ENCODE assay signal across 17 cellular contexts in the genomic region with DNA sequence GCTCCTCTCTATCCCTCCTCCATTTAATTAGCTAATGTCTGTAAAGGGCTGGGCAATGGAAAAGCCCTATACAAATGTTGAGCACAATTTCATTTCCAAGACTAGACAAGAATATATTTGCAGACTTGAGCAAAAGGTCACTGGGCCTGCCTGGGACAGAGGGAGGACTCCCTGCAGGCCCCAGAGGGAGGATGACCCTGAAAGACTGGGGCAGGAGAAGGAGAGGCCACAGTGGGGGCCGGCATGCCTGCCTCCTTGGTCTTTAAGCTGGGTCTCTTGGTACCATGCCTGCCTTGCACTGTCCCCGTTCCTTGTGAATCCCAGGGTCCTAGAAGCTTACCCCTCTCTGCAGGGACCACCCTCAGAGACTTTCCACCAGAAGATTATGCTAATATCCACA.
DNase-seq lines count a peak whose midpoint lies in the region; ATAC-seq, FAIRE-seq and TF ChIP-seq lines count a peak whose summit lies in the region.
"Had no signal": no experiment of that assay in that cellular context is flagged by ENCODE, and none has a peak within 500 bp of the region (broad histone marks: within the 10 kb centered on the region; RNA-seq: fewer than 3 reads in every experiment).

No MANE protein-coding gene starts in this region.

- CTCF ChIA-PET in H1 (lab: Charles Lee; ENCODE audit: partially characterized antibody), result interaction anchor here (0.9 to 19.6 kb wide), 7 partner anchors 9 to 141 kb away, joined by 3 to 192 read pairs (median 10); no protein-coding TSS in a partner anchor

- H2BK20ac ChIP-seq in H1 (ENCODE audit: low read length), result no peak overlapping the region

- H3K18ac ChIP-seq in H1 (ENCODE audit: extremely low read depth, low read length), result no peak overlapping the region

- H4K5ac ChIP-seq in H1 (ENCODE audit: insufficient read length, low read depth, low read length), result no peak overlapping the region

- peaks cover 81% of the 10 kb centered on the region for H3K27me3 Mint-ChIP-seq in activated naive CD8-positive, alpha-beta T cell treated with anti-CD3 and anti-CD28 coated beads, Interleukin-2, amount 50 U/mL, for 24 hours

- H4K8ac ChIP-seq in H1 (ENCODE audit: extremely low read depth, insufficient read depth, low read length), result no peak overlapping the region

- no peaks in the 10 kb centered on the region for H3K36me3 Mint-ChIP-seq in activated naive CD8-positive, alpha-beta T cell treated with anti-CD3 and anti-CD28 coated beads, Interleukin-2, amount 50 U/mL, for 24 hours (ENCODE audit: low read depth)
- H3K36me3 Mint-ChIP-seq: CD4-positive, alpha-beta memory T cell had no signal

- no peak for ATAC-seq in activated naive CD8-positive, alpha-beta T cell treated with anti-CD3 and anti-CD28 coated beads, Interleukin-2, amount 50 U/mL, for 24 hours
- ATAC-seq: A549 had no signal

- WGBS in H1 (ENCODE audit: extremely low coverage in 1 of 2, insufficient coverage in 1 of 2, insufficient read length in 1 of 2, insufficient replicate concordance in 2 of 2, low coverage in 1 of 2, low lambda C conversion rate in 2 of 2, missing lambda C conversion rate in 1 of 2), 2 experiments, result 68% methylated on average over 2 of the region's 2 CpGs; no CpG with 5 or more reads in 1 of the 2 experiments

- H3K9me2 ChIP-seq in neural cell (ENCODE audit: insufficient read depth, low read length), result no peaks in the 10 kb centered on the region

- no peak overlapping the region for H3K23ac ChIP-seq in H1 (ENCODE audit: insufficient read length)

- H3K4me3 Mint-ChIP-seq in activated naive CD8-positive, alpha-beta T cell treated with anti-CD3 and anti-CD28 coated beads, Interleukin-2, amount 50 U/mL, for 24 hours, result no peak overlapping the region
- H3K4me3 Mint-ChIP-seq: CD4-positive, alpha-beta memory T cell; HFFc6 had no signal

- peaks cover 4% of the 10 kb centered on the region for H3F3A ChIP-seq in neural cell (ENCODE audit: insufficient read depth, low read length, poor library complexity, severe bottlenecking)

- no peak for TF ChIP-seq CTCF in OCI-LY3 (IDR thresholded peaks at IDR 0.05; ENCODE audit: low read depth, low read length)
- no peak for TF ChIP-seq CTCF in H1 (IDR thresholded peaks at IDR 0.05; ENCODE audit: control extremely low read depth in 1 of 3, insufficient read depth in 1 of 3, low read depth in 1 of 3, low read length in 3 of 3)
- TF ChIP-seq CTCF in neural cell (IDR thresholded peaks at IDR 0.05; ENCODE audit: poor library complexity, severe bottlenecking), result no peak

- H2AFZ ChIP-seq in OCI-LY3 (ENCODE audit: low read depth, low read length) (no peak overlapping the region), H1 (ENCODE audit: low read length) (no peak overlapping the region), neural cell (ENCODE audit: low read depth, low read length) (no peak overlapping the region)

- H3K9ac ChIP-seq in OCI-LY3 (ENCODE audit: low read length), result no peak overlapping the region
- H3K9ac ChIP-seq in H1 (replicated peaks in 1 of 4; ENCODE audit: extremely low read depth in 1 of 4, low read depth in 3 of 4, low read length in 3 of 4), result no peak overlapping the region
- no peak overlapping the region for H3K9ac ChIP-seq in neural cell (ENCODE audit: low read length)

- H2BK15ac ChIP-seq in H1 (ENCODE audit: low read length), result no peak overlapping the region

- POLR2A ChIA-PET in H1 (lab: Charles Lee; ENCODE audit: partially characterized antibody), result interaction anchor here (1.0 to 2.2 kb wide), 4 partner anchors 18 to 106 kb away, joined by 3 to 6 read pairs (median 3); a partner anchor contains a TSS

- FAIRE-seq in H1 (lab: Jason Lieb, UNC), result no peak
- FAIRE-seq: A549, G401.6, GM12891 had no signal

- H3K27ac Mint-ChIP-seq in activated naive CD8-positive, alpha-beta T cell treated with anti-CD3 and anti-CD28 coated beads, Interleukin-2, amount 50 U/mL, for 24 hours, result no peak overlapping the region
- H3K27ac Mint-ChIP-seq: CD4-positive, alpha-beta memory T cell; HFFc6 had no signal

- H3K27me3 ChIP-seq in OCI-LY3 (ENCODE audit: low read depth, low read length) (peaks cover 14% of the 10 kb centered on the region), H1 (replicated peaks in 1 of 4; ENCODE audit: control insufficient read depth in 3 of 4, extremely low read depth in 1 of 4, insufficient read depth in 3 of 4, low read length in 3 of 4) (no peaks in the 10 kb centered on the region), neural cell (ENCODE audit: insufficient read depth, low read depth, low read length) (no peaks in the 10 kb centered on the region)
- H3K27me3 ChIP-seq: BE2C had no signal

- H2BK120ac ChIP-seq in H1 (replicated peaks; ENCODE audit: low read depth, low read length), result no peak overlapping the region

- H3K23me2 ChIP-seq in H1 (ENCODE audit: low read depth, low read length), result no peaks in the 10 kb centered on the region

- no peak overlapping the region for H4K91ac ChIP-seq in H1 (replicated peaks; ENCODE audit: insufficient read length, low read length)

- no peak overlapping the region for H3K4ac ChIP-seq in H1 (replicated peaks; ENCODE audit: insufficient read length, low read depth, low read length)

- H3K14ac ChIP-seq in H1 (ENCODE audit: insufficient read length), result no peak overlapping the region

- TF ChIP-seq RAD21 in H1 (IDR thresholded peaks at IDR 0.05 in 1 of 2, conservative IDR thresholded peaks at IDR 0.05 in 1 of 2; ENCODE audit: low read depth in 2 of 2, low read length in 2 of 2) (no peak), neural cell (conservative IDR thresholded peaks at IDR 0.05) (no peak)

- H4K20me1 ChIP-seq in OCI-LY3 (ENCODE audit: insufficient read depth, low read length) (no peaks in the 10 kb centered on the region), H1 (replicated peaks in 1 of 2; ENCODE audit: control insufficient read depth in 1 of 2, insufficient read depth in 2 of 2, low read length in 2 of 2) (no peaks in the 10 kb centered on the region), neural cell (ENCODE audit: insufficient read depth) (no peaks in the 10 kb centered on the region)

- peaks cover 4% of the 10 kb centered on the region for H3K4me1 Mint-ChIP-seq in activated naive CD8-positive, alpha-beta T cell treated with anti-CD3 and anti-CD28 coated beads, Interleukin-2, amount 50 U/mL, for 24 hours

- H3K4me3 ChIP-seq in OCI-LY3 (ENCODE audit: low read length), result no peak overlapping the region
- H3K4me3 ChIP-seq in H1 (ENCODE audit: extremely low read depth in 1 of 4, insufficient read depth in 2 of 4, low read depth in 3 of 4, low read length in 4 of 4), result no peak overlapping the region
- H3K4me3 ChIP-seq in neural cell (ENCODE audit: low read length), result no peak overlapping the region
- H3K4me3 ChIP-seq: A549, HAP-1 had no signal

- TF ChIP-seq EP300 in H1 (IDR thresholded peaks at IDR 0.05; ENCODE audit: borderline replicate concordance in 1 of 2, low read depth in 2 of 2, low read length in 2 of 2) (no peak), neural cell (conservative IDR thresholded peaks at IDR 0.05; ENCODE audit: poor library complexity, severe bottlenecking) (no peak)

- H2BK12ac ChIP-seq in H1 (ENCODE audit: low read depth, low read length), result 0 out of 2 replicates have a peak overlapping the region, but pooled peaks have one; percentile 97

- no peak overlapping the region for H2BK5ac ChIP-seq in H1 (ENCODE audit: low read depth, low read length)

- H3K9me3 Mint-ChIP-seq in activated naive CD8-positive, alpha-beta T cell treated with anti-CD3 and anti-CD28 coated beads, Interleukin-2, amount 50 U/mL, for 24 hours, result no peaks in the 10 kb centered on the region
- H3K9me3 Mint-ChIP-seq: CD4-positive, alpha-beta memory T cell; HFFc6 had no signal

- peak overlapping the region; percentile 73; the same call in 1 of the 2 replicates for H3K4me2 ChIP-seq in OCI-LY3 (ENCODE audit: low read length)
- no peak overlapping the region for H3K4me2 ChIP-seq in H1 (ENCODE audit: insufficient read depth in 1 of 2, low read depth in 2 of 2, low read length in 2 of 2)
- H3K4me2 ChIP-seq in neural cell (ENCODE audit: low read length), result no peak overlapping the region
- H3K4me2 ChIP-seq: A549 had no signal

- H3K4me1 ChIP-seq in OCI-LY3 (ENCODE audit: low read length), result peaks cover 34% of the 10 kb centered on the region
- peaks cover 4 to 28% (median 15%) of the 10 kb centered on the region in 4 experiments for H3K4me1 ChIP-seq in H1 (replicated peaks in 1 of 4; ENCODE audit: control insufficient read depth in 3 of 4, insufficient read depth in 4 of 4, low read length in 3 of 4)
- H3K4me1 ChIP-seq: A549 had no signal

- H3K36me3 ChIP-seq in OCI-LY3 (replicated peaks; ENCODE audit: low read depth, low read length) (no peaks in the 10 kb centered on the region), H1 (ENCODE audit: control insufficient read depth in 2 of 4, insufficient read depth in 4 of 4, low read length in 3 of 4) (no peaks in the 10 kb centered on the region), neural cell (ENCODE audit: insufficient read depth, low read length) (no peaks in the 10 kb centered on the region)
- H3K36me3 ChIP-seq: BE2C, HAP-1 had no signal

- DNase-seq in H1 (ENCODE audit: low read depth in 1 of 2, low spot score in 2 of 2) (no peak), NCI-H1092 treated with DMSO at 0.1 percent for 48 hours (lab: John Stamatoyannopoulos, UW) (no peak), nucleus accumbens (lab: John Stamatoyannopoulos, UW) (no peak)
- no peak for DNase-seq in activated naive CD8-positive, alpha-beta T cell treated with anti-CD3 and anti-CD28 coated beads, Interleukin-2, amount 50 U/mL, for 24 hours
- DNase-seq: BE2C; CD4-positive, alpha-beta memory T cell; DMS79; GOT3; HFFc6 had no signal

- no peak overlapping the region for H2AK5ac ChIP-seq in H1 (ENCODE audit: low read depth, low read length)

- H3K56ac ChIP-seq in H1 (replicated peaks; ENCODE audit: insufficient read length, low read depth, low read length), result no peak overlapping the region

- H3K27ac ChIP-seq in OCI-LY3 (ENCODE audit: low read length) (no peak overlapping the region), H1 (ENCODE audit: low read depth, low read length) (no peak overlapping the region), neural cell (ENCODE audit: low read length) (peak overlapping the region; percentile 36)
- H3K27ac ChIP-seq: A549, C4-2B, HL-60 had no signal

- H3K79me2 ChIP-seq in OCI-LY3 (ENCODE audit: low read length), result no peaks in the 10 kb centered on the region
- H3K79me2 ChIP-seq in H1 (ENCODE audit: control insufficient read depth in 1 of 2, insufficient read depth in 2 of 2, low read length in 2 of 2), result no peaks in the 10 kb centered on the region
- H3K79me2 ChIP-seq in neural cell (replicated peaks; ENCODE audit: insufficient read depth, low read length), result no peaks in the 10 kb centered on the region

- H3K79me1 ChIP-seq in H1 (ENCODE audit: low read depth, low read length), result no peaks in the 10 kb centered on the region; the same call in 1 of the 2 replicates

- H3K9me3 ChIP-seq in OCI-LY3 (ENCODE audit: insufficient read depth, low read length) (no peaks in the 10 kb centered on the region), H1 (ENCODE audit: insufficient read depth in 2 of 2, low read depth in 1 of 2, low read length in 1 of 2) (no peaks in the 10 kb centered on the region), neural cell (ENCODE audit: low read length) (no peaks in the 10 kb centered on the region)
- H3K9me3 ChIP-seq: A549, BE2C, HAP-1 had no signal

- TF ChIP-seq POLR2A in H1 (IDR thresholded peaks at IDR 0.05; ENCODE audit: control extremely low read depth in 1 of 2, low read depth in 2 of 2, low read length in 2 of 2), result no peak

TF ChIP-seq in neural cell, 6 proteins besides CTCF, POLR2A, EP300 and RAD21 (continues in another document):
- no peak for TF ChIP-seq POLR2AphosphoS5 (IDR thresholded peaks at IDR 0.05)
